26 cellular contexts compared by ENCODE assay signal in genomic region chr9:97526895-97527575, GRCh38. TPM values are rescaled to one million over a fixed set of nuclear protein-coding genes. Genes with fewer than 3 reads are reported as not detected.
DNase-seq lines count a peak whose midpoint lies in the region; ATAC-seq and TF ChIP-seq lines count a peak whose summit lies in the region.
"Had no signal": no experiment of that assay in that cellular context is flagged by ENCODE, and none has a peak within 500 bp of the region (broad histone marks: within the 10 kb centered on the region; RNA-seq: fewer than 3 reads in every experiment).

No MANE protein-coding gene starts in this region.

- no peak overlapping the region for H2AFZ ChIP-seq in GM23248

- H4K20me1 ChIP-seq in GM23248 (ENCODE audit: insufficient read depth): no peaks in the 10 kb centered on the region

- H3K27ac Mint-ChIP-seq in mesothelial cell of epicardium: peak overlapping the region; percentile 87
- H3K27ac Mint-ChIP-seq: activated T-helper 2 cell treated with anti-CD3 and anti-CD28 coated beads, Interferon-gamma antibody, Interleukin-2, Interleukin-4, amounts not matched to agents 10 μg/mL and 5 μg/mL and 100 μg/mL, durations not matched to agents 14 hours and 24 hours and 36 hours; IgD-negative memory B cell had no signal

- H3K4me1 Mint-ChIP-seq in mesothelial cell of epicardium: peaks cover 29% of the 10 kb centered on the region
- H3K4me1 Mint-ChIP-seq: IgD-negative memory B cell had no signal

- no peaks in the 10 kb centered on the region for H3K36me3 Mint-ChIP-seq in mesothelial cell of epicardium
- H3K36me3 Mint-ChIP-seq: activated naive CD4-positive, alpha-beta T cell treated with anti-CD3 and anti-CD28 coated beads, Interleukin-2, amount 50 U/mL, for 72 hours; IgD-negative memory B cell had no signal

- peaks cover 3% of the 10 kb centered on the region for H3K27me3 Mint-ChIP-seq in mesothelial cell of epicardium (ENCODE audit: low read depth)
- H3K27me3 Mint-ChIP-seq: IgD-negative memory B cell had no signal

- intact Hi-C loops in thyroid gland (cut with DNase I): no loop called here

- in situ Hi-C loops in GM23248 (cut with MboI): no loop called here

- no peak overlapping the region for H3K9ac ChIP-seq in GM23248

- no peaks in the 10 kb centered on the region for H3K27me3 ChIP-seq in thyroid gland
- no peaks in the 10 kb centered on the region for H3K27me3 ChIP-seq in effector memory CD4-positive, alpha-beta T cell (replicated peaks; ENCODE audit: control insufficient read depth, insufficient read depth, low read length, poor library complexity, severe bottlenecking)
- peaks cover 6% of the 10 kb centered on the region for H3K27me3 ChIP-seq in GM23248 (replicated peaks; ENCODE audit: insufficient read depth)
- H3K27me3 ChIP-seq: suprapubic skin had no signal

- H3K9me3 Mint-ChIP-seq in mesothelial cell of epicardium: no peaks in the 10 kb centered on the region
- H3K9me3 Mint-ChIP-seq: activated naive CD4-positive, alpha-beta T cell treated with anti-CD3 and anti-CD28 coated beads, Interleukin-2, amount 50 U/mL, for 72 hours; activated T-helper 2 cell treated with anti-CD3 and anti-CD28 coated beads, Interferon-gamma antibody, Interleukin-2, Interleukin-4, amounts not matched to agents 10 μg/mL and 5 μg/mL and 100 μg/mL, durations not matched to agents 14 hours and 24 hours and 36 hours; IgD-negative memory B cell had no signal

- H3K9me3 ChIP-seq in thyroid gland (no peaks in the 10 kb centered on the region), GM23248 (ENCODE audit: low read depth) (no peaks in the 10 kb centered on the region)
- H3K9me3 ChIP-seq in effector memory CD4-positive, alpha-beta T cell (ENCODE audit: control insufficient read depth, low read length): no peaks in the 10 kb centered on the region
- H3K9me3 ChIP-seq: suprapubic skin had no signal

- H3K4me3 ChIP-seq in thyroid gland (replicated peaks in 1 of 3): no peak overlapping the region
- no peak overlapping the region for H3K4me3 ChIP-seq in effector memory CD4-positive, alpha-beta T cell (ENCODE audit: insufficient read depth, low read depth, low read length, poor library complexity, severe bottlenecking)
- no peak overlapping the region for H3K4me3 ChIP-seq in GM23248
- H3K4me3 ChIP-seq: skin epidermis, suprapubic skin had no signal

- H3K79me2 ChIP-seq in GM23248 (ENCODE audit: insufficient read depth): no peaks in the 10 kb centered on the region

- H3K4me1 ChIP-seq in thyroid gland: peaks cover 26 to 43% of the 10 kb centered on the region in 2 donors
- H3K4me1 ChIP-seq in effector memory CD4-positive, alpha-beta T cell (ENCODE audit: control insufficient read depth, insufficient read depth, low read length, poor library complexity, severe bottlenecking): no peaks in the 10 kb centered on the region
- H3K4me1 ChIP-seq in GM23248 (ENCODE audit: insufficient read depth): no peaks in the 10 kb centered on the region

- peak overlapping the region; percentile 17 for H3K27ac ChIP-seq in angular gyrus (ENCODE audit: low read depth, low read length)
- H3K27ac ChIP-seq in thyroid gland: peak overlapping the region; percentile 87 to 97 (median 90)
- no peak overlapping the region for H3K27ac ChIP-seq in effector memory CD4-positive, alpha-beta T cell (ENCODE audit: insufficient read depth, low read length, poor library complexity, severe bottlenecking)
- no peak overlapping the region for H3K27ac ChIP-seq in GM23248
- H3K27ac ChIP-seq: 22Rv1, skin epidermis, suprapubic skin, VCaP had no signal

- no peak for TF ChIP-seq POLR2A in thyroid gland (IDR thresholded peaks at IDR 0.05)

- H3K4me3 Mint-ChIP-seq in mesothelial cell of epicardium: no peak overlapping the region
- H3K4me3 Mint-ChIP-seq: IgD-negative memory B cell had no signal

- H3F3A ChIP-seq in GM23248 (ENCODE audit: insufficient read depth): no peaks in the 10 kb centered on the region

- ATAC-seq in HG03175 (IDR thresholded peaks at IDR 0.05; ENCODE audit: unreplicated experiment): no peak
- ATAC-seq: activated naive CD4-positive, alpha-beta T cell treated with anti-CD3 and anti-CD28 coated beads, Interleukin-2, amount 50 U/mL, for 72 hours had no signal

- TF ChIP-seq CTCF in mesothelial cell of epicardium (IDR thresholded peaks at IDR 0.05; ENCODE audit: unreplicated experiment) (no peak), thyroid gland (IDR thresholded peaks at IDR 0.05) (no peak)

- H3K36me3 ChIP-seq in thyroid gland: no peaks in the 10 kb centered on the region
- H3K36me3 ChIP-seq in effector memory CD4-positive, alpha-beta T cell (ENCODE audit: control insufficient read depth, insufficient read depth, low read length): no peaks in the 10 kb centered on the region
- H3K36me3 ChIP-seq in GM23248 (ENCODE audit: low read depth): no peaks in the 10 kb centered on the region
- H3K36me3 ChIP-seq: suprapubic skin had no signal

- DNase-seq in NCI-H510A treated with DMSO at 0.1 percent for 48 hours (lab: John Stamatoyannopoulos, UW) (peak; percentile 7), NCI-H510A (lab: John Stamatoyannopoulos, UW) (no peak), mesothelial cell of epicardium (ENCODE audit: low spot score in 2 of 2, unreplicated experiment in 2 of 2) (no peak), thyroid gland (no peak), GM23248 (no peak)
- DNase-seq in effector memory CD4-positive, alpha-beta T cell: no peak
- DNase-seq: activated CD4-positive, alpha-beta T cell treated with anti-CD3 and anti-CD28 coated beads, Interleukin-2, amount 50 U/mL, for 4 hours; activated CD8-positive, alpha-beta memory T cell treated with anti-CD3 and anti-CD28 coated beads, Interleukin-2, amount 50 U/mL, for 48 hours; aorta; erythroblast; foreskin fibroblast; NCI-H1092 treated with DMSO at 0.1 percent for 48 hours; NCI-H1930; NCI-H2227 treated with DMSO at 0.1 percent for 48 hours; NCI-H82; stimulated activated CD4-positive, alpha-beta T cell treated with anti-CD3 and anti-CD28 coated beads, Interleukin-1b, Interleukin-23, amount 100 ng/mL, for 48 hours had no signal

- 92 to 94% methylated on average over 7 of the region's 7 CpGs for WGBS in thyroid gland, 2 donors
- WGBS in GM23248 (ENCODE audit: low coverage in 1 of 2, low lambda C conversion rate in 2 of 2, missing lambda C conversion rate in 2 of 2), 2 experiments: 64 to 67% methylated on average over 7 of the region's 7 CpGs

- no peaks in the 10 kb centered on the region for H3K9me2 ChIP-seq in GM23248 (ENCODE audit: insufficient read depth)

- H3K4me2 ChIP-seq in GM23248 (ENCODE audit: unreplicated experiment): no peak overlapping the region

RNA-seq across cellular contexts. Expression of gene TMOD1, which starts 25.6 kb away (rescaled TPM):
- total RNA-seq in mesothelial cell of epicardium: 0.49 to 0.66 TPM (median 0.59 TPM) in 3 replicates
- 10 to 100 TPM; 33.4 to 38.6 (median 37.0) TPM for total RNA-seq in thyroid gland
- 1.3 TPM in 1 of 2 replicates, not detected in the other for total RNA-seq in GM23248 (2014; rRNA removed; shearing (Covaris generic))
- 0.34 and 0.43 TPM in 2 replicates for polyA plus RNA-seq in GM23248 (2016; fragmentation: Nextera tagmentation; extraction: Ambion mirVana)
- total RNA-seq: OCI-LY7 had no signal

Comparison
In these comparisons a context has a peak if more than half of its experiments do, and no peak if none do; other contexts are left out.
1. H3K27ac ChIP-seq: peak in angular gyrus (single experiment) and thyroid gland (3 of 3); none in effector memory CD4-positive, alpha-beta T cell (single experiment) and GM23248 (single experiment).
2. RNA of gene TMOD1, which starts 25.6 kb away (total RNA-seq): 33.4 to 38.6 TPM in thyroid gland; 1.3 TPM in GM23248 and 0.49 to 0.66 TPM in mesothelial cell of epicardium; every median in the first group is over 10 times any median in the second.